Comparison of ENCODE assay signal across 1 cellular context in genomic region chr1:92831368-92831761, GRCh38.
TF ChIP-seq lines count a peak whose summit lies in the region.

No MANE protein-coding gene starts in this region.

TF ChIP-seq in H1, 55 proteins besides CTCF, POLR2A, EP300 and RAD21:
- TF ChIP-seq CTBP2 (IDR thresholded peaks at IDR 0.05; ENCODE audit: borderline replicate concordance, insufficient read depth, insufficient read length, low read length) (no peak), SIN3A (conservative IDR thresholded peaks at IDR 0.05 in 1 of 2, IDR thresholded peaks at IDR 0.05 in 1 of 2; ENCODE audit: low read depth in 1 of 2, low read length in 2 of 2) (no peak), ZNF274 (IDR thresholded peaks at IDR 0.05; ENCODE audit: borderline replicate concordance, extremely low read depth, low read length) (no peak), BRCA1 (IDR thresholded peaks at IDR 0.05; ENCODE audit: low read depth, low read length) (no peak), KDM5A (IDR thresholded peaks at IDR 0.05; ENCODE audit: low read length) (no peak), POU5F1 (IDR thresholded peaks at IDR 0.05; ENCODE audit: low read depth, low read length) (no peak), ATF3 (IDR thresholded peaks at IDR 0.05; ENCODE audit: insufficient read depth, low read depth, low read length) (no peak), CHD2 (IDR thresholded peaks at IDR 0.05; ENCODE audit: low read length) (no peak), TAF7 (optimal IDR thresholded peaks at IDR 0.05; ENCODE audit: borderline replicate concordance, low read depth, low read length) (no peak), HDAC6 (IDR thresholded peaks at IDR 0.05; ENCODE audit: low read depth, low read length) (no peak), TBP (IDR thresholded peaks at IDR 0.05; ENCODE audit: low read depth, low read length) (no peak), SIRT6 (IDR thresholded peaks at IDR 0.05; ENCODE audit: low read length) (no peak), GABPA (IDR thresholded peaks at IDR 0.05; ENCODE audit: borderline replicate concordance, insufficient read depth, low read length) (no peak), KDM4A (IDR thresholded peaks at IDR 0.05; ENCODE audit: low read depth, low read length, severe bottlenecking) (no peak)
